ENCODE assay signal across 9 cellular contexts in genomic region chr18:67417864-67418523, GRCh38.
DNase-seq lines count a peak whose midpoint lies in the region; ATAC-seq, FAIRE-seq and TF ChIP-seq lines count a peak whose summit lies in the region.
"Had no signal": no experiment of that assay in that cellular context is flagged by ENCODE, and none has a peak within 500 bp of the region (broad histone marks: within the 10 kb centered on the region; RNA-seq: fewer than 3 reads in every experiment).

No MANE protein-coding gene starts in this region.

- TF ChIP-seq CTCF in HepG2 (CRISPR knock-in tag; IDR thresholded peaks at IDR 0.05) = no peak

- H3K27ac ChIP-seq in HepG2 (ENCODE audit: extremely low read length, insufficient read depth, low read length) = no peak overlapping the region
- H3K27ac ChIP-seq: C4-2B had no signal

- H3K27me3 ChIP-seq in HepG2 (ENCODE audit: control insufficient read depth in 1 of 2, insufficient read depth in 2 of 2, low read length in 2 of 2) = no peaks in the 10 kb centered on the region

- WGBS in HepG2 (ENCODE audit: low lambda C conversion rate) = 48% methylated on average over 6 of the region's 6 CpGs

- H4K20me1 ChIP-seq in HepG2 (ENCODE audit: insufficient read depth, low read length) = no peaks in the 10 kb centered on the region

- no peaks in the 10 kb centered on the region for H3K9me3 Mint-ChIP-seq in activated naive CD8-positive, alpha-beta T cell treated with anti-CD3 and anti-CD28 coated beads, Interleukin-2, amount 50 U/mL, for 24 hours

- no peaks in the 10 kb centered on the region for H3K36me3 Mint-ChIP-seq in activated naive CD8-positive, alpha-beta T cell treated with anti-CD3 and anti-CD28 coated beads, Interleukin-2, amount 50 U/mL, for 24 hours (ENCODE audit: low read depth)

- no peak for TF ChIP-seq RAD21 in HepG2 (CRISPR knock-in tag; IDR thresholded peaks at IDR 0.05)

- peaks cover 13% of the 10 kb centered on the region for H3K4me1 Mint-ChIP-seq in activated naive CD8-positive, alpha-beta T cell treated with anti-CD3 and anti-CD28 coated beads, Interleukin-2, amount 50 U/mL, for 24 hours

- in situ Hi-C loops in HepG2 (cut with HindIII; ENCODE audit: extremely low pct_ligation_motif_present, low pct_unique_long_range_greater_than_20kb) = no loop called here

- H2AFZ ChIP-seq in HepG2 (ENCODE audit: low read length) = peak overlapping the region; percentile 39

- CTCF ChIA-PET in HepG2 (lab: Yijun Ruan, JAX; ENCODE audit: low intra/inter-chr PET ratio, low total read pairs) = no interaction called here

- H3K4me3 Mint-ChIP-seq in activated naive CD8-positive, alpha-beta T cell treated with anti-CD3 and anti-CD28 coated beads, Interleukin-2, amount 50 U/mL, for 24 hours = peak overlapping the region; percentile 15

- ATAC-seq in HG02642 (IDR thresholded peaks at IDR 0.05; ENCODE audit: poor library complexity, unreplicated experiment) = peak; percentile 84
- peak; percentile 81 for ATAC-seq in activated naive CD8-positive, alpha-beta T cell treated with anti-CD3 and anti-CD28 coated beads, Interleukin-2, amount 50 U/mL, for 24 hours
- ATAC-seq in HepG2 = peak; percentile 71

- no peaks in the 10 kb centered on the region for H3K79me2 ChIP-seq in HepG2 (ENCODE audit: insufficient read depth, low read length)

- intact Hi-C loops in HepG2 (cut with micrococcal nuclease; ENCODE audit: unreplicated experiment) = no loop called here

- no peak for FAIRE-seq in HepG2 (lab: Jason Lieb, UNC)

- H3K4me2 ChIP-seq in HepG2 (ENCODE audit: low read depth, low read length) = peak overlapping the region; percentile 43

- H3K36me3 ChIP-seq in HepG2 (replicated peaks in 1 of 2; ENCODE audit: control insufficient read depth in 1 of 2, insufficient read depth in 2 of 2, low read length in 2 of 2) = no peaks in the 10 kb centered on the region

- BruUV-seq in HepG2 (replicated peaks; lab: Mats Ljungman, UMichigan) = no TSS peak

- no peak for TF ChIP-seq EP300 in HepG2 (IDR thresholded peaks at IDR 0.05; ENCODE audit: low read depth in 2 of 2, low read length in 2 of 2)
- no peak for TF ChIP-seq EP300 in HepG2 (CRISPR knock-in tag; IDR thresholded peaks at IDR 0.05; ENCODE audit: borderline replicate concordance)

- H3K4me3 ChIP-seq in HepG2 (replicated peaks in 1 of 3; ENCODE audit: insufficient read depth in 1 of 3, low read depth in 2 of 3, low read length in 3 of 3) = peak overlapping the region; percentile 9 to 26 (median 14); a peak in 5 of 6 replicates

- H3K27ac Mint-ChIP-seq in activated naive CD8-positive, alpha-beta T cell treated with anti-CD3 and anti-CD28 coated beads, Interleukin-2, amount 50 U/mL, for 24 hours = peak overlapping the region; percentile 2

- no peak for TF ChIP-seq POLR2A in HepG2 (IDR thresholded peaks at IDR 0.05; ENCODE audit: insufficient read depth in 1 of 2, low read depth in 2 of 2, low read length in 2 of 2)

- POLR2A ChIA-PET in HepG2 (lab: Yijun Ruan, JAX) = no interaction called here

- peak overlapping the region; percentile 17; the same call in 1 of the 2 replicates for H3K9ac ChIP-seq in HepG2 (ENCODE audit: insufficient read depth, low read depth, low read length)

- H3K4me1 ChIP-seq in HepG2 (ENCODE audit: insufficient read depth, low read length) = no peaks in the 10 kb centered on the region

- peak; percentile 7 to 10 for DNase-seq in activated CD4-positive, alpha-beta T cell treated with anti-CD3 and anti-CD28 coated beads for 4 hours
- no peak for DNase-seq in activated CD4-positive, alpha-beta T cell treated with anti-CD3 and anti-CD28 coated beads, Interleukin-2, amount 50 U/mL, for 1 hour
- peak; percentile 18 for DNase-seq in NCI-H2107 (lab: John Stamatoyannopoulos, UW)
- DNase-seq in activated naive CD8-positive, alpha-beta T cell treated with anti-CD3 and anti-CD28 coated beads, Interleukin-2, amount 50 U/mL, for 24 hours = peak; percentile 4
- peak; percentile 23 for DNase-seq in HepG2 (ENCODE audit: low spot score)
- no peak for DNase-seq in COR-L47 (lab: John Stamatoyannopoulos, UW)
- DNase-seq in NCI-H128 (lab: John Stamatoyannopoulos, UW; ENCODE audit: unreplicated experiment) = no peak

- no peaks in the 10 kb centered on the region for H3K9me3 ChIP-seq in HepG2 (ENCODE audit: low read length)

- no peaks in the 10 kb centered on the region for H3K27me3 Mint-ChIP-seq in activated naive CD8-positive, alpha-beta T cell treated with anti-CD3 and anti-CD28 coated beads, Interleukin-2, amount 50 U/mL, for 24 hours

TF ChIP-seq in HepG2, 621 proteins besides CTCF, POLR2A, EP300 and RAD21:
- TF ChIP-seq BCL3 (CRISPR knock-in tag; IDR thresholded peaks at IDR 0.05) (no peak), STAT5B (CRISPR knock-in tag; IDR thresholded peaks at IDR 0.05) (no peak), IRF1 (CRISPR knock-in tag; IDR thresholded peaks at IDR 0.05; ENCODE audit: low read depth) (peak; percentile 61; the same call in 1 of the 2 replicates), ZNF143 (CRISPR knock-in tag; IDR thresholded peaks at IDR 0.05) (no peak), IRF2 (CRISPR knock-in tag; IDR thresholded peaks at IDR 0.05) (peak; percentile 98), SP1 (IDR thresholded peaks at IDR 0.05) (no peak), SP1 (CRISPR knock-in tag; IDR thresholded peaks at IDR 0.05) (no peak)

Comparison
In these comparisons a context has a peak if more than half of its experiments do, and no peak if none do; other contexts are left out.
1. DNase-seq: peak in activated CD4-positive, alpha-beta T cell treated with anti-CD3 and anti-CD28 coated beads for 4 hours (2 of 2), NCI-H2107 (single experiment), activated naive CD8-positive, alpha-beta T cell treated with anti-CD3 and anti-CD28 coated beads, Interleukin-2, amount 50 U/mL, for 24 hours (single experiment) and HepG2 (single experiment); none in activated CD4-positive, alpha-beta T cell treated with anti-CD3 and anti-CD28 coated beads, Interleukin-2, amount 50 U/mL, for 1 hour (single experiment), COR-L47 (single experiment) and NCI-H128 (single experiment).
2. Peak in every context shown above with its lines, with median percentiles within 50 percentile points of each other: ATAC-seq.